ENCODE assay signal across 31 cellular contexts in the genomic region with DNA sequence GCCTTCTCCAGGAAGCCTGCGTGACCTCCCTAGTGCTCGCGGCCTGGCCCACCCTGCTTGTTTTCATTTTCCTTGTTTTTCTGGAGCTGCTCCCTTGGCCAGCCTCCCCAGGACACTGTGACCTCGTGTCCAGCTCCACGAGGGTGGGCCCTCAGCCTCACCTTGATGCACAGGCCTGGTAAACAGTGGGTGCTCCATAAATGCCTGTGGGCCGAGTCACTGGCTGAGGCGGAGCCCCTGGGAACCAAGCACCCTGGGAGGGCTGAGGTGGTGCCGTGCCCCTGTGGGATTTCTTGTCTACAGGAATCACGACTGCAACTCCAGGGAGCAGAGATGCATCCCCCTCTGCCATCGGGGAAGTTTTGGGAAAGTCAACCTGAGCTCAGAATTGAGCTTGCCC. TPM values are rescaled to one million over a fixed set of nuclear protein-coding genes. Genes with fewer than 3 reads are reported as not detected.
"Had no signal": no experiment of that assay in that cellular context is flagged by ENCODE, and none has a peak within 500 bp of the region (broad histone marks: within the 10 kb centered on the region; RNA-seq: fewer than 3 reads in every experiment).

No MANE protein-coding gene starts in this region.

- H3K9me3 ChIP-seq: ovary had no signal

- H3K9ac ChIP-seq: neural progenitor cell had no signal

- H3K27me3 ChIP-seq: neural progenitor cell, ovary, upper lobe of left lung had no signal

- H3K4me3 ChIP-seq: esophagus squamous epithelium, heart right ventricle, neural progenitor cell, ovary, psoas muscle, skin epidermis, spleen, thoracic aorta, tibial nerve, upper lobe of left lung had no signal

- DNase-seq: cortex of kidney; effector memory CD8-positive, alpha-beta T cell; erythroblast; esophagus squamous epithelium; foreskin melanocyte; glutamatergic neuron; heart right ventricle; hippocampal formation; immature natural killer cell; islet precursor cell; mesenchymal stem cell; naive thymus-derived CD4-positive, alpha-beta T cell; nucleus accumbens; ovary; posterior cingulate gyrus; psoas muscle; spleen; stimulated activated CD4-positive, alpha-beta T cell treated with anti-CD3 and anti-CD28 coated beads, Interleukin-15, amount 100 ng/mL, for 24 hours; stimulated activated CD4-positive, alpha-beta T cell treated with anti-CD3 and anti-CD28 coated beads, Interleukin-2, amount 100 ng/mL, for 48 hours; stimulated activated naive B cell treated with anti-CD40 and anti-IgM and Interleukin-4, amounts not matched to agents 10 μg/mL and 1 μg/mL and 100 μg/mL, for 72 hours had no signal

- H3K36me3 ChIP-seq: esophagus squamous epithelium, heart right ventricle, neural progenitor cell, ovary, spleen, thoracic aorta, tibial nerve, upper lobe of left lung had no signal

- H3K4me1 ChIP-seq: esophagus squamous epithelium, heart right ventricle, neural progenitor cell, psoas muscle, spleen, upper lobe of left lung had no signal

- ATAC-seq: effector memory CD8-positive, alpha-beta T cell; left lobe of liver; naive thymus-derived CD4-positive, alpha-beta T cell; psoas muscle; right cardiac atrium; stimulated activated naive B cell treated with anti-CD40 and anti-IgM and Interleukin-4, amounts not matched to agents 10 μg/mL and 1 μg/mL and 100 μg/mL, for 72 hours had no signal

- H3K4me2 ChIP-seq: neural progenitor cell had no signal

- H3K27ac ChIP-seq: esophagus squamous epithelium, heart right ventricle, neural progenitor cell, ovary, psoas muscle, skin epidermis, spleen, thoracic aorta, upper lobe of left lung had no signal

RNA-seq across cellular contexts. Expression of a gene that starts 17.2 kb away (rescaled TPM):
- total RNA-seq: dermis microvascular lymphatic vessel endothelial cell; esophagus squamous epithelium; heart right ventricle; lung microvascular endothelial cell; naive thymus-derived CD4-positive, alpha-beta T cell; psoas muscle; renal cortical epithelial cell; thoracic aorta; upper lobe of left lung had no signal

RNA-seq across cellular contexts. Expression of a gene that starts 44.2 kb away (rescaled TPM):
- total RNA-seq: dermis microvascular lymphatic vessel endothelial cell, esophagus squamous epithelium, lung microvascular endothelial cell, mesothelial cell of epicardium, ovary, renal cortical epithelial cell, thoracic aorta had no signal
